In genomic region chrX:154452823-154453222, GRCh38 we compare ENCODE assay signal across 15 cellular contexts. TPM values are rescaled to one million over a fixed set of nuclear protein-coding genes. Genes with fewer than 3 reads are reported as not detected.
DNase-seq lines count a peak whose midpoint lies in the region; ATAC-seq and TF ChIP-seq lines count a peak whose summit lies in the region.
"Had no signal": no experiment of that assay in that cellular context is flagged by ENCODE, and none has a peak within 500 bp of the region (broad histone marks: within the 10 kb centered on the region; RNA-seq: fewer than 3 reads in every experiment).

No MANE protein-coding gene starts in this region.

- in situ Hi-C loops in astrocyte of the cerebellum (cut with HindIII; ENCODE audit: low sequenced_read_pairs): no loop called here
- in situ Hi-C loops in gastrocnemius medialis (cut with MboI; ENCODE audit: low sequenced_read_pairs in 4 of 4): no loop called here

- H3K27me3 ChIP-seq in gastrocnemius medialis: no peaks in the 10 kb centered on the region

- no peaks in the 10 kb centered on the region for H3K4me1 ChIP-seq in gastrocnemius medialis
- H3K4me1 ChIP-seq: A549 had no signal

- H3K27ac ChIP-seq in cingulate gyrus (ENCODE audit: low read depth, low read length): peak overlapping the region; percentile 4
- H3K27ac ChIP-seq in gastrocnemius medialis: no peak overlapping the region
- H3K27ac ChIP-seq: A549 had no signal

- H3K4me3 ChIP-seq in astrocyte of the cerebellum (ENCODE audit: low read depth, low read length): no peak overlapping the region
- no peak overlapping the region for H3K4me3 ChIP-seq in gastrocnemius medialis
- H3K4me3 ChIP-seq: A549 had no signal

- DNase-seq in astrocyte of the cerebellum (ENCODE audit: low read depth): no peak
- DNase-seq in midbrain (lab: John Stamatoyannopoulos, UW): peak; percentile 23
- DNase-seq in gastrocnemius medialis: no peak
- no peak for DNase-seq in omental fat pad (ENCODE audit: low spot score)
- DNase-seq in inferior parietal cortex (ENCODE audit: extremely low spot score): no peak
- DNase-seq: CD8-positive, alpha-beta T cell; COR-L47; DMS153; DMS79 treated with DMSO at 0.1 percent for 48 hours; EL; GDM1; HCEC 1CT; HFFc6 had no signal

- TF ChIP-seq POLR2A in gastrocnemius medialis (IDR thresholded peaks at IDR 0.05): no peak

- peaks cover 0 to 27% of the 10 kb centered on the region in 2 donors for H3K36me3 ChIP-seq in gastrocnemius medialis

- ATAC-seq in gastrocnemius medialis: no peak
- ATAC-seq in omental fat pad (ENCODE audit: low FRiP score): no peak
- ATAC-seq: A549; CD8-positive, alpha-beta T cell had no signal

- TF ChIP-seq CTCF in astrocyte of the cerebellum (IDR thresholded peaks at IDR 0.05; ENCODE audit: low read depth, low read length, missing control alignments) (peak; percentile 4), gastrocnemius medialis (IDR thresholded peaks at IDR 0.05 in 4 of 5, conservative IDR thresholded peaks at IDR 0.05 in 1 of 5) (no peak), omental fat pad (IDR thresholded peaks at IDR 0.05) (no peak)

- intact Hi-C loops in gastrocnemius medialis (cut with DNase I; ENCODE audit: low total_unique reads): no loop called here

- H3K9me3 ChIP-seq in gastrocnemius medialis: no peaks in the 10 kb centered on the region
- H3K9me3 ChIP-seq: A549 had no signal

RNA-seq across cellular contexts. Expression of gene PLXNA3, which starts 5.3 kb away (rescaled TPM):
- total RNA-seq in gastrocnemius medialis (10 to 100 TPM in 1 of 4 donors, 1 to 10 TPM in 3; 1.2 to 10.7 (median 2.8) TPM), omental fat pad (10 to 100 TPM in 2 of 4 donors, 1 to 10 TPM in 2; 9.7 to 16.9 (median 11.3) TPM)

RNA-seq across cellular contexts. Expression of gene FAM50A, which starts 8.9 kb away (rescaled TPM):
- total RNA-seq in gastrocnemius medialis (10 to 100 TPM; 30.9 to 55.4 (median 45.3) TPM), omental fat pad (10 to 100 TPM; 49.2 to 83.2 (median 74.9) TPM)

RNA-seq across cellular contexts. Expression of gene GDI1, which starts 15.9 kb away (rescaled TPM):
- total RNA-seq in gastrocnemius medialis: 10 to 100 TPM; 19.8 to 54.5 (median 39.0) TPM
- total RNA-seq in omental fat pad: 100 to 1,000 TPM in 2 of 4 donors, 10 to 100 TPM in 2; 75.3 to 119 (median 96.9) TPM

RNA-seq across cellular contexts. Expression of gene ATP6AP1, which starts 24.3 kb away (rescaled TPM):
- total RNA-seq in gastrocnemius medialis (10 to 100 TPM; 16.7 to 37.8 (median 26.2) TPM), omental fat pad (10 to 100 TPM; 23.8 to 51.8 (median 37.2) TPM)

RNA-seq across cellular contexts. Expression of gene LAGE3, which starts 26.3 kb away (rescaled TPM):
- total RNA-seq in gastrocnemius medialis (10 to 100 TPM; 26.0 to 72.5 (median 29.3) TPM), omental fat pad (10 to 100 TPM; 12.0 to 26.6 (median 19.7) TPM)
